ENCODE assay signal across 20 cellular contexts in the genomic region with DNA sequence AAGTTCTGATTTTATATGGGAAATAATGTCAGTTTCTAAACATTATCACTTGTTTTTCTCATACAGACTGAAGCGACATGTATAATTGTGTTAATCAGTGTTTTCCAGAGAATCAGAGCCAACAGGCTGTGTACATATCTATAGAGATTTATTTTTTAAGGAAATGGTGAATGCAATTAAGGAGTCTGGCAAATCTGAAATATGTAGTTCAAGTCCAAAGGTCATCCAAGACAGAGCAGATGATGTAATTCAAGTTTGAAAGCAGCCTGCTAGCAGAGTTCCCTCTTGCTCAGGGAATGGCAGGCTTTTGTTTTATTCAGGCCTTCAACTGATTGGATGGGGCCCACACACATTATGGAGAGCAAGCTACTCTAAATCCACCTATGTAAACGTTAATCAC.
"Had no signal": no experiment of that assay in that cellular context is flagged by ENCODE, and none has a peak within 500 bp of the region (broad histone marks: within the 10 kb centered on the region; RNA-seq: fewer than 3 reads in every experiment).

No MANE protein-coding gene starts in this region.

- H3K4me1 ChIP-seq: ascending aorta, left ventricle myocardium inferior, sigmoid colon, spleen, testis had no signal

- ATAC-seq: activated CD8-positive, alpha-beta T cell treated with anti-CD3 and anti-CD28 coated beads for 36 hours; activated naive CD8-positive, alpha-beta T cell treated with anti-CD3 and anti-CD28 coated beads, Interleukin-2, amount 50 U/mL, for 24 hours; stimulated activated memory B cell treated with anti-CD40 and anti-IgM and Interleukin-4, amounts not matched to agents 10 μg/mL and 1 μg/mL and 100 μg/mL, for 72 hours had no signal

- DNase-seq: activated CD4-positive, alpha-beta T cell treated with anti-CD3 and anti-CD28 coated beads, Interleukin-2, amount 10 ng/mL, durations not matched to agents 24 days and 14 days; activated CD8-positive, alpha-beta T cell treated with anti-CD3 and anti-CD28 coated beads for 36 hours; activated naive CD4-positive, alpha-beta T cell treated with anti-CD3 and anti-CD28 coated beads, Interleukin-2, amount 10 ng/mL, durations not matched to agents 7 days and 5 days; activated naive CD8-positive, alpha-beta T cell treated with anti-CD3 and anti-CD28 coated beads, Interleukin-2, amount 50 U/mL, for 24 hours; activated T-cell treated with anti-CD3 and anti-CD28 coated beads, Interleukin-2, amount 50 U/mL, for 1 hour; cortex of kidney; erythroblast; head of caudate nucleus; kidney; left ventricle myocardium inferior; naive B cell; ovary; sigmoid colon; spleen; stimulated activated CD4-positive, alpha-beta T cell treated with anti-CD3 and anti-CD28 coated beads, Interleukin-4, amount 100 ng/mL, for 4 hours; T-helper 9 cell; testis had no signal

- H3K4me3 ChIP-seq: ascending aorta, left ventricle myocardium inferior, ovary, sigmoid colon, spleen, testis had no signal

- H3K9me3 ChIP-seq: ascending aorta, left ventricle myocardium inferior, ovary, sigmoid colon, spleen, testis had no signal

- H3K36me3 ChIP-seq: ascending aorta, left ventricle myocardium inferior, ovary, sigmoid colon, spleen had no signal

- H3K27me3 ChIP-seq: ascending aorta, ovary, sigmoid colon, spleen, testis had no signal

- H3K27ac ChIP-seq: ascending aorta, left ventricle myocardium inferior, ovary, sigmoid colon, spleen, testis had no signal

- FAIRE-seq: endometrium had no signal
